ENCODE assay signal across 2 cellular contexts in the genomic region with DNA sequence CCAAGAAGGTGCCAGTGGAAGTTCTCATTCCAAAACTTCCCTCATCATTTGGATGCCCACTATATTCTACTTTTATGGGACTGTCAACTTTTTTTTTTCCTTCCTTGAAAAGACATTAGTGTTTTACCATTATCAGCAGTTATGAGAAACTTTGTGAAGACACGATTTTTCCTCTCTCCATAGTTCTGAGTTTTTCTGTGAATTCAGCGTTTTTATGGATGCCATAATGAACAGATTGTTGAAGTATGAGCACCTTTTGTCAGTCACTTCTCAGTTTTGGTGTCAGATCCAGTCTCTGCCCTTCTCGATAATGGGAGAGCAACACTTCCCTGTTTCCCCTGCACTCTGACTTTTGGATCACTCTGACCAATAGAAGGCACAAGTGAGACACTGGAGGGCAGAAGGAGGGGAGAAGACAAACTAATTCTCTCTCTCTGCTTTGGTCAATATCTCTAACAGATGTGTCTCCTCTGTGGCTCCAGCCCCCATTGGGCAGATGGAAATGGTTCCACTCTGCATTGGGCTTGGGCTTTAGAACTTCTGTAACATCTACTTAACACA.
TF ChIP-seq lines count a peak whose summit lies in the region.

No MANE protein-coding gene starts in this region.

TF ChIP-seq in GM23338, 12 proteins besides CTCF, POLR2A, EP300 and RAD21:
- TF ChIP-seq, protein P1, sequence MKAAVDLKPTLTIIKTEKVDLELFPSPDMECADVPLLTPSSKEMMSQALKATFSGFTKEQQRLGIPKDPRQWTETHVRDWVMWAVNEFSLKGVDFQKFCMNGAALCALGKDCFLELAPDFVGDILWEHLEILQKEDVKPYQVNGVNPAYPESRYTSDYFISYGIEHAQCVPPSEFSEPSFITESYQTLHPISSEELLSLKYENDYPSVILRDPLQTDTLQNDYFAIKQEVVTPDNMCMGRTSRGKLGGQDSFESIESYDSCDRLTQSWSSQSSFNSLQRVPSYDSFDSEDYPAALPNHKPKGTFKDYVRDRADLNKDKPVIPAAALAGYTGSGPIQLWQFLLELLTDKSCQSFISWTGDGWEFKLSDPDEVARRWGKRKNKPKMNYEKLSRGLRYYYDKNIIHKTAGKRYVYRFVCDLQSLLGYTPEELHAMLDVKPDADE (IDR thresholded peaks at IDR 0.05), result no peak

TF ChIP-seq in K562, 482 proteins besides CTCF, POLR2A, EP300 and RAD21 (continued from another document):
- TF ChIP-seq, protein P2, sequence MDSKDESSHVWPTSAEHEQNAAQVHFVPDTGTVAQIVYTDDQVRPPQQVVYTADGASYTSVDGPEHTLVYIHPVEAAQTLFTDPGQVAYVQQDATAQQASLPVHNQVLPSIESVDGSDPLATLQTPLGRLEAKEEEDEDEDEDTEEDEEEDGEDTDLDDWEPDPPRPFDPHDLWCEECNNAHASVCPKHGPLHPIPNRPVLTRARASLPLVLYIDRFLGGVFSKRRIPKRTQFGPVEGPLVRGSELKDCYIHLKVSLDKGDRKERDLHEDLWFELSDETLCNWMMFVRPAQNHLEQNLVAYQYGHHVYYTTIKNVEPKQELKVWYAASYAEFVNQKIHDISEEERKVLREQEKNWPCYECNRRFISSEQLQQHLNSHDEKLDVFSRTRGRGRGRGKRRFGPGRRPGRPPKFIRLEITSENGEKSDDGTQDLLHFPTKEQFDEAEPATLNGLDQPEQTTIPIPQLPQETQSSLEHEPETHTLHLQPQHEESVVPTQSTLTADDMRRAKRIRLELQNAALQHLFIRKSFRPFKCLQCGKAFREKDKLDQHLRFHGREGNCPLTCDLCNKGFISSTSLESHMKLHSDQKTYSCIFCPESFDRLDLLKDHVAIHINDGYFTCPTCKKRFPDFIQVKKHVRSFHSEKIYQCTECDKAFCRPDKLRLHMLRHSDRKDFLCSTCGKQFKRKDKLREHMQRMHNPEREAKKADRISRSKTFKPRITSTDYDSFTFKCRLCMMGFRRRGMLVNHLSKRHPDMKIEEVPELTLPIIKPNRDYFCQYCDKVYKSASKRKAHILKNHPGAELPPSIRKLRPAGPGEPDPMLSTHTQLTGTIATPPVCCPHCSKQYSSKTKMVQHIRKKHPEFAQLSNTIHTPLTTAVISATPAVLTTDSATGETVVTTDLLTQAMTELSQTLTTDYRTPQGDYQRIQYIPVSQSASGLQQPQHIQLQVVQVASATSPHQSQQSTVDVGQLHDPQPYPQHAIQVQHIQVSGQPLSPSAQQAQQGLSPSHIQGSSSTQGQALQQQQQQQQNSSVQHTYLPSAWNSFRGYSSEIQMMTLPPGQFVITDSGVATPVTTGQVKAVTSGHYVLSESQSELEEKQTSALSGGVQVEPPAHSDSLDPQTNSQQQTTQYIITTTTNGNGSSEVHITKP (IDR thresholded peaks at IDR 0.05; ENCODE audit: partially characterized antibody), result peak; percentile 9
- TF ChIP-seq CEBPG (CRISPR knock-in tag; IDR thresholded peaks at IDR 0.05) (no peak), CEBPG (tag; conservative IDR thresholded peaks at IDR 0.05 in 1 of 2, IDR thresholded peaks at IDR 0.05 in 1 of 2) (no peak), SPI1 (IDR thresholded peaks at IDR 0.05; ENCODE audit: borderline replicate concordance, low read depth, low read length) (peak; percentile 49; the same call in 1 of the 2 replicates), ZSCAN29 (IDR thresholded peaks at IDR 0.05) (no peak), ZNF316 (IDR thresholded peaks at IDR 0.05) (peak; percentile 85), MAFK (IDR thresholded peaks at IDR 0.05; ENCODE audit: low read length) (no peak), C11orf30 (IDR thresholded peaks at IDR 0.05; ENCODE audit: low read depth) (peak; percentile 71), HMGN3 (IDR thresholded peaks at IDR 0.05; ENCODE audit: borderline replicate concordance, extremely low read depth, insufficient read length, low read depth, low read length) (no peak)
- TF ChIP-seq, protein P3, sequence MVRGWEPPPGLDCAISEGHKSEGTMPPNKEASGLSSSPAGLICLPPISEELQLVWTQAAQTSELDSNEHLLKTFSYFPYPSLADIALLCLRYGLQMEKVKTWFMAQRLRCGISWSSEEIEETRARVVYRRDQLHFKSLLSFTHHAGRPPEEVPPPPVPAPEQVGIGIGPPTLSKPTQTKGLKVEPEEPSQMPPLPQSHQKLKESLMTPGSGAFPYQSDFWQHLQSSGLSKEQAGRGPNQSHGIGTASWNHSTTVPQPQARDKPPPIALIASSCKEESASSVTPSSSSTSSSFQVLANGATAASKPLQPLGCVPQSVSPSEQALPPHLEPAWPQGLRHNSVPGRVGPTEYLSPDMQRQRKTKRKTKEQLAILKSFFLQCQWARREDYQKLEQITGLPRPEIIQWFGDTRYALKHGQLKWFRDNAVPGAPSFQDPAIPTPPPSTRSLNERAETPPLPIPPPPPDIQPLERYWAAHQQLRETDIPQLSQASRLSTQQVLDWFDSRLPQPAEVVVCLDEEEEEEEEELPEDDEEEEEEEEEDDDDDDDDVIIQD (CRISPR knock-in tag; IDR thresholded peaks at IDR 0.05), result no peak
